ENCODE assay signal across 1 cellular context in the genomic region with DNA sequence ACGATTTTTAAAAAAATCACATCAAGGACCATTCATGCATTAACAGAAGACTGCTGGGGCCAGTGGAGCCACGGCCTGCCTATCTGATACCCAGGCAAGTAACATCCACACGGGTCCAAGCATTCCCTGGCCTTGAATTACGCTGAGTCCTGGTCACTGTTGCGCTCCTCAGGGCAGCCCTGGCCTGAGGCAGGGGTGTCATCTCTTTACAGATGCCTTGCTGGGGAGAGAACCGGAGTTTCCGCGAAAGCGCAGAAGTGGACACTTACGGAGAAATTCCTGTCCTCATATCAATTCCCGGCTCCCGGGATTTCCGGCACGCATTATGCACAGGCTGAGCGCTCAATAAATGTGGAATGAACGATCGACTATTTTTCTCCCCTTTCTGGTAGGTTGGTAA.
TF ChIP-seq lines count a peak whose summit lies in the region.

No MANE protein-coding gene starts in this region.

TF ChIP-seq in H1, 55 proteins besides CTCF, POLR2A, EP300 and RAD21 (continued from another document):
- TF ChIP-seq, protein P1, sequence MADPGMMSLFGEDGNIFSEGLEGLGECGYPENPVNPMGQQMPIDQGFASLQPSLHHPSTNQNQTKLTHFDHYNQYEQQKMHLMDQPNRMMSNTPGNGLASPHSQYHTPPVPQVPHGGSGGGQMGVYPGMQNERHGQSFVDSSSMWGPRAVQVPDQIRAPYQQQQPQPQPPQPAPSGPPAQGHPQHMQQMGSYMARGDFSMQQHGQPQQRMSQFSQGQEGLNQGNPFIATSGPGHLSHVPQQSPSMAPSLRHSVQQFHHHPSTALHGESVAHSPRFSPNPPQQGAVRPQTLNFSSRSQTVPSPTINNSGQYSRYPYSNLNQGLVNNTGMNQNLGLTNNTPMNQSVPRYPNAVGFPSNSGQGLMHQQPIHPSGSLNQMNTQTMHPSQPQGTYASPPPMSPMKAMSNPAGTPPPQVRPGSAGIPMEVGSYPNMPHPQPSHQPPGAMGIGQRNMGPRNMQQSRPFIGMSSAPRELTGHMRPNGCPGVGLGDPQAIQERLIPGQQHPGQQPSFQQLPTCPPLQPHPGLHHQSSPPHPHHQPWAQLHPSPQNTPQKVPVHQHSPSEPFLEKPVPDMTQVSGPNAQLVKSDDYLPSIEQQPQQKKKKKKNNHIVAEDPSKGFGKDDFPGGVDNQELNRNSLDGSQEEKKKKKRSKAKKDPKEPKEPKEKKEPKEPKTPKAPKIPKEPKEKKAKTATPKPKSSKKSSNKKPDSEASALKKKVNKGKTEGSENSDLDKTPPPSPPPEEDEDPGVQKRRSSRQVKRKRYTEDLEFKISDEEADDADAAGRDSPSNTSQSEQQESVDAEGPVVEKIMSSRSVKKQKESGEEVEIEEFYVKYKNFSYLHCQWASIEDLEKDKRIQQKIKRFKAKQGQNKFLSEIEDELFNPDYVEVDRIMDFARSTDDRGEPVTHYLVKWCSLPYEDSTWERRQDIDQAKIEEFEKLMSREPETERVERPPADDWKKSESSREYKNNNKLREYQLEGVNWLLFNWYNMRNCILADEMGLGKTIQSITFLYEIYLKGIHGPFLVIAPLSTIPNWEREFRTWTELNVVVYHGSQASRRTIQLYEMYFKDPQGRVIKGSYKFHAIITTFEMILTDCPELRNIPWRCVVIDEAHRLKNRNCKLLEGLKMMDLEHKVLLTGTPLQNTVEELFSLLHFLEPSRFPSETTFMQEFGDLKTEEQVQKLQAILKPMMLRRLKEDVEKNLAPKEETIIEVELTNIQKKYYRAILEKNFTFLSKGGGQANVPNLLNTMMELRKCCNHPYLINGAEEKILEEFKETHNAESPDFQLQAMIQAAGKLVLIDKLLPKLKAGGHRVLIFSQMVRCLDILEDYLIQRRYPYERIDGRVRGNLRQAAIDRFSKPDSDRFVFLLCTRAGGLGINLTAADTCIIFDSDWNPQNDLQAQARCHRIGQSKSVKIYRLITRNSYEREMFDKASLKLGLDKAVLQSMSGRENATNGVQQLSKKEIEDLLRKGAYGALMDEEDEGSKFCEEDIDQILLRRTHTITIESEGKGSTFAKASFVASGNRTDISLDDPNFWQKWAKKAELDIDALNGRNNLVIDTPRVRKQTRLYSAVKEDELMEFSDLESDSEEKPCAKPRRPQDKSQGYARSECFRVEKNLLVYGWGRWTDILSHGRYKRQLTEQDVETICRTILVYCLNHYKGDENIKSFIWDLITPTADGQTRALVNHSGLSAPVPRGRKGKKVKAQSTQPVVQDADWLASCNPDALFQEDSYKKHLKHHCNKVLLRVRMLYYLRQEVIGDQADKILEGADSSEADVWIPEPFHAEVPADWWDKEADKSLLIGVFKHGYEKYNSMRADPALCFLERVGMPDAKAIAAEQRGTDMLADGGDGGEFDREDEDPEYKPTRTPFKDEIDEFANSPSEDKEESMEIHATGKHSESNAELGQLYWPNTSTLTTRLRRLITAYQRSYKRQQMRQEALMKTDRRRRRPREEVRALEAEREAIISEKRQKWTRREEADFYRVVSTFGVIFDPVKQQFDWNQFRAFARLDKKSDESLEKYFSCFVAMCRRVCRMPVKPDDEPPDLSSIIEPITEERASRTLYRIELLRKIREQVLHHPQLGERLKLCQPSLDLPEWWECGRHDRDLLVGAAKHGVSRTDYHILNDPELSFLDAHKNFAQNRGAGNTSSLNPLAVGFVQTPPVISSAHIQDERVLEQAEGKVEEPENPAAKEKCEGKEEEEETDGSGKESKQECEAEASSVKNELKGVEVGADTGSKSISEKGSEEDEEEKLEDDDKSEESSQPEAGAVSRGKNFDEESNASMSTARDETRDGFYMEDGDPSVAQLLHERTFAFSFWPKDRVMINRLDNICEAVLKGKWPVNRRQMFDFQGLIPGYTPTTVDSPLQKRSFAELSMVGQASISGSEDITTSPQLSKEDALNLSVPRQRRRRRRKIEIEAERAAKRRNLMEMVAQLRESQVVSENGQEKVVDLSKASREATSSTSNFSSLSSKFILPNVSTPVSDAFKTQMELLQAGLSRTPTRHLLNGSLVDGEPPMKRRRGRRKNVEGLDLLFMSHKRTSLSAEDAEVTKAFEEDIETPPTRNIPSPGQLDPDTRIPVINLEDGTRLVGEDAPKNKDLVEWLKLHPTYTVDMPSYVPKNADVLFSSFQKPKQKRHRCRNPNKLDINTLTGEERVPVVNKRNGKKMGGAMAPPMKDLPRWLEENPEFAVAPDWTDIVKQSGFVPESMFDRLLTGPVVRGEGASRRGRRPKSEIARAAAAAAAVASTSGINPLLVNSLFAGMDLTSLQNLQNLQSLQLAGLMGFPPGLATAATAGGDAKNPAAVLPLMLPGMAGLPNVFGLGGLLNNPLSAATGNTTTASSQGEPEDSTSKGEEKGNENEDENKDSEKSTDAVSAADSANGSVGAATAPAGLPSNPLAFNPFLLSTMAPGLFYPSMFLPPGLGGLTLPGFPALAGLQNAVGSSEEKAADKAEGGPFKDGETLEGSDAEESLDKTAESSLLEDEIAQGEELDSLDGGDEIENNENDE (IDR thresholded peaks at IDR 0.05; ENCODE audit: insufficient replicate concordance, low read length), result no peak
- TF ChIP-seq SP4 (IDR thresholded peaks at IDR 0.05; ENCODE audit: low read length), result no peak
- no peak for TF ChIP-seq NRF1 (IDR thresholded peaks at IDR 0.05; ENCODE audit: low read depth, low read length)
- no peak for TF ChIP-seq CHD1 (IDR thresholded peaks at IDR 0.05; ENCODE audit: low read depth, low read length)
- TF ChIP-seq CTBP2 (IDR thresholded peaks at IDR 0.05; ENCODE audit: borderline replicate concordance, insufficient read depth, insufficient read length, low read length), result no peak
- TF ChIP-seq SUZ12 (IDR thresholded peaks at IDR 0.05; ENCODE audit: low read length), result no peak
- TF ChIP-seq TEAD4 (IDR thresholded peaks at IDR 0.05; ENCODE audit: low read depth, low read length), result no peak
- TF ChIP-seq CREB1 (IDR thresholded peaks at IDR 0.05), result no peak
- TF ChIP-seq JUND (IDR thresholded peaks at IDR 0.05; ENCODE audit: low read length), result no peak
- no peak for TF ChIP-seq KDM4A (IDR thresholded peaks at IDR 0.05; ENCODE audit: low read depth, low read length, severe bottlenecking)
- TF ChIP-seq GABPA (IDR thresholded peaks at IDR 0.05; ENCODE audit: borderline replicate concordance, insufficient read depth, low read length), result no peak
- no peak for TF ChIP-seq RNF2 (IDR thresholded peaks at IDR 0.05; ENCODE audit: borderline replicate concordance, low read depth, low read length, missing control alignments, poor library complexity, severe bottlenecking)
- TF ChIP-seq KDM1A (IDR thresholded peaks at IDR 0.05; ENCODE audit: borderline replicate concordance, low read length), result no peak
TF ChIP-seq in H1: peak in this region for 0.
